1 cellular context compared by ENCODE assay signal in the genomic region with DNA sequence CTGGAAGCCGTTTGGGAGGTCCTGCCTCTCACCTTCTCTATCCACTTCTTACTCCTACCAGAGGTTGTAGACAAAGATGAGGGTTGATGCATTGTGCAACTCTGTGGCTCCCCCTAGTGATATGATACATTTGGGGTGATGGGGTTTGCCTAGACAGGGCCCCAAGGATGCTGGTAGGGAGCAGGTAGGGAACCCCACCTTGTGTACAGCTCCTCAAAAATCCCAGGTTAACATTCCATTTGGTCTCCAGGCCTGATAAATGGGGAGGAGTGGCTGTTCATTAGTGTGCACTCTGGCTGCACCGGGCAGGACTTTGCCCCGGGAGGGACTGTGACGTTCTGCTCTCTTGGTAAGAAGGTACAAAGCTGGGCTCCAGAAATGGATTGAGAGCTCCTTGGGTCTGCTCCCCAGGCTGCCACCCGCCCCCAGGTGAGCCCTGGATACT.
TF ChIP-seq lines count a peak whose summit lies in the region.

No MANE protein-coding gene starts in this region.

TF ChIP-seq in GM23338, 12 proteins besides CTCF, POLR2A, EP300 and RAD21:
- TF ChIP-seq, protein P1, sequence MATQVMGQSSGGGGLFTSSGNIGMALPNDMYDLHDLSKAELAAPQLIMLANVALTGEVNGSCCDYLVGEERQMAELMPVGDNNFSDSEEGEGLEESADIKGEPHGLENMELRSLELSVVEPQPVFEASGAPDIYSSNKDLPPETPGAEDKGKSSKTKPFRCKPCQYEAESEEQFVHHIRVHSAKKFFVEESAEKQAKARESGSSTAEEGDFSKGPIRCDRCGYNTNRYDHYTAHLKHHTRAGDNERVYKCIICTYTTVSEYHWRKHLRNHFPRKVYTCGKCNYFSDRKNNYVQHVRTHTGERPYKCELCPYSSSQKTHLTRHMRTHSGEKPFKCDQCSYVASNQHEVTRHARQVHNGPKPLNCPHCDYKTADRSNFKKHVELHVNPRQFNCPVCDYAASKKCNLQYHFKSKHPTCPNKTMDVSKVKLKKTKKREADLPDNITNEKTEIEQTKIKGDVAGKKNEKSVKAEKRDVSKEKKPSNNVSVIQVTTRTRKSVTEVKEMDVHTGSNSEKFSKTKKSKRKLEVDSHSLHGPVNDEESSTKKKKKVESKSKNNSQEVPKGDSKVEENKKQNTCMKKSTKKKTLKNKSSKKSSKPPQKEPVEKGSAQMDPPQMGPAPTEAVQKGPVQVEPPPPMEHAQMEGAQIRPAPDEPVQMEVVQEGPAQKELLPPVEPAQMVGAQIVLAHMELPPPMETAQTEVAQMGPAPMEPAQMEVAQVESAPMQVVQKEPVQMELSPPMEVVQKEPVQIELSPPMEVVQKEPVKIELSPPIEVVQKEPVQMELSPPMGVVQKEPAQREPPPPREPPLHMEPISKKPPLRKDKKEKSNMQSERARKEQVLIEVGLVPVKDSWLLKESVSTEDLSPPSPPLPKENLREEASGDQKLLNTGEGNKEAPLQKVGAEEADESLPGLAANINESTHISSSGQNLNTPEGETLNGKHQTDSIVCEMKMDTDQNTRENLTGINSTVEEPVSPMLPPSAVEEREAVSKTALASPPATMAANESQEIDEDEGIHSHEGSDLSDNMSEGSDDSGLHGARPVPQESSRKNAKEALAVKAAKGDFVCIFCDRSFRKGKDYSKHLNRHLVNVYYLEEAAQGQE (IDR thresholded peaks at IDR 0.05; ENCODE audit: unreplicated experiment), result no peak
- TF ChIP-seq EZH2 (IDR thresholded peaks at IDR 0.05; ENCODE audit: low read depth, unreplicated experiment), result no peak
- TF ChIP-seq ZNF331 (CRISPR knock-in tag; IDR thresholded peaks at IDR 0.05; ENCODE audit: low read depth), result no peak
